Comparison of ENCODE assay signal across 1 cellular context in genomic region chr20:24638546-24639166, GRCh38.
TF ChIP-seq lines count a peak whose summit lies in the region.

No MANE protein-coding gene starts in this region.

TF ChIP-seq in GM23338, 12 proteins besides CTCF, POLR2A, EP300 and RAD21 (continued from another document):
- no peak for TF ChIP-seq ZNF462 (CRISPR knock-in tag; IDR thresholded peaks at IDR 0.05)
- TF ChIP-seq JUNB (IDR thresholded peaks at IDR 0.05; ENCODE audit: unreplicated experiment) = no peak
